8 cellular contexts compared by ENCODE assay signal in the genomic region with DNA sequence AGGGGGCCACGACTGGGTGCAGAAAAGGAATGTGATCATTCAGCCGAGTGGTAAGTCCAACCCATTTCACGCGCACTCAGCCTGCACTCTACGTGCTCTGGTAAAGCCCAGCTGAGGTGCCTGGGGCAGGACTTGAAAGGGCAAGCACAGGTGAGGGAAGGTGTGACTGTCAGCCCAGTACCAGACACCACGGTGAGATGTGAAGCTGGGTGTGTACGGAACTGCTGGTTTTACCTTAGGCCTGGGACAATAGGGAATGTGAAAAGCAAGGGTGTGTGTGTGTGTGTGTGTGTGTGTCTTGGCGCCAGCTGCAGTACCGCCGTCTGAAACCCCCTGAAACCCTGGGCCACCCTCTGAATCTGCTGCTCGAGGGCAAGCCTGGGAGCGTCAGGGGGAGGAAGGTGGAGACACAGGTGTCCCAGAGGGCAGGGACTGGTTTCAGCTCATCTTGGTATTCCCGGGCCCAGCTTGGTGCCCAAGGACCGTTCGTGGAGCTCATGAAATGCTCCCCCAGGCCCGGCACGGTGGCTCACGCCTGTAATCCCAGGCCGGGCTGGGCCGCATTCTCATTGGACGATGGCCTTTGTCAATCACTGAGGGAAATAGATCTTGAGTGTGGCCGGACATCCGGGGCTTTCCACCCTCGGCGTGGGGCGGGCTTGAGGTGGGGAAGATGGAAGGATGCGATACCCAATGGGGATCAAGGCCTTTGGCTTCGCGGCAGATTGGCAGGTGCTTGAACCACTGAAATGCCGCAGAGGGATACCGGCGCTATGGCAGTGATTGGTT. TPM values are rescaled to one million over a fixed set of nuclear protein-coding genes. Genes with fewer than 3 reads are reported as not detected.
DNase-seq lines count a peak whose midpoint lies in the region; ATAC-seq, FAIRE-seq and TF ChIP-seq lines count a peak whose summit lies in the region.

No MANE protein-coding gene starts in this region.

- H3K27me3 ChIP-seq in OCI-LY1 (ENCODE audit: insufficient read depth, low read length) (no peaks in the 10 kb centered on the region), endothelial cell of umbilical vein (ENCODE audit: control insufficient read depth in 2 of 2, insufficient read depth in 2 of 2, low read length in 2 of 2) (peaks cover 0 to 5% of the 10 kb centered on the region in 2 experiments)

- TF ChIP-seq POLR2A in endothelial cell of umbilical vein (IDR thresholded peaks at IDR 0.05; ENCODE audit: low read depth, low read length), result peak; percentile 67

- dilution Hi-C loops in endothelial cell of umbilical vein (cut with MboI; ENCODE audit: extremely low pct_ligation_motif_present, low sequenced_read_pairs), result no loop called here

- H2AFZ ChIP-seq in OCI-LY1 (ENCODE audit: low read length) (peak overlapping the region; percentile 47; the same call in 1 of the 2 replicates), endothelial cell of umbilical vein (ENCODE audit: low read depth, low read length) (peak overlapping the region; percentile 97)

- H3K27ac Mint-ChIP-seq in mesothelial cell of epicardium, result peak overlapping the region; percentile 97

- H3K9me3 ChIP-seq in OCI-LY1 (ENCODE audit: low read length) (peaks cover 4% of the 10 kb centered on the region; the same call in 1 of the 2 replicates), endothelial cell of umbilical vein (replicated peaks; ENCODE audit: control insufficient read depth, insufficient read depth, low read length) (no peaks in the 10 kb centered on the region)

- H3K4me3 ChIP-seq in OCI-LY1 (ENCODE audit: low read depth, low read length, poor library complexity, severe bottlenecking) (peak overlapping the region; percentile 75), endothelial cell of umbilical vein (replicated peaks in 1 of 3; ENCODE audit: insufficient read depth in 1 of 3, low read depth in 1 of 3, low read length in 3 of 3) (peak overlapping the region in 2 of 3 experiments; percentile 19 to 89)

- H3K4me1 Mint-ChIP-seq in mesothelial cell of epicardium, result peaks cover 47% of the 10 kb centered on the region

- TF ChIP-seq CTCF in D721Med (IDR thresholded peaks at IDR 0.05; ENCODE audit: insufficient read depth, missing control alignments) (no peak), OCI-LY1 (IDR thresholded peaks at IDR 0.05; ENCODE audit: low read length) (no peak), endothelial cell of umbilical vein (IDR thresholded peaks at IDR 0.05; ENCODE audit: extremely low read depth in 1 of 2, insufficient read depth in 1 of 2, low read depth in 1 of 2, low read length in 2 of 2) (no peak), mesothelial cell of epicardium (IDR thresholded peaks at IDR 0.05; ENCODE audit: unreplicated experiment) (no peak)

- CTCF ChIA-PET in endothelial cell of umbilical vein (lab: Charles Lee), result interaction anchor here (0.8 to 3.0 kb wide), 7 partner anchors 11 to 149 kb away, joined by 3 to 30 read pairs (median 4); no protein-coding TSS in a partner anchor

- H3K36me3 Mint-ChIP-seq in mesothelial cell of epicardium, result no peaks in the 10 kb centered on the region

- H3K9ac ChIP-seq in OCI-LY1 (ENCODE audit: low read length), result peak overlapping the region; percentile 86
- H3K9ac ChIP-seq in endothelial cell of umbilical vein (replicated peaks; ENCODE audit: extremely low read depth, insufficient read depth, low read length), result peak overlapping the region; percentile 67

- no peaks in the 10 kb centered on the region for H3K79me2 ChIP-seq in OCI-LY1 (ENCODE audit: insufficient read depth, low read length)
- H3K79me2 ChIP-seq in endothelial cell of umbilical vein (ENCODE audit: control insufficient read depth, insufficient read depth, low read length), result no peaks in the 10 kb centered on the region

- peak; percentile 85 for DNase-seq in D721Med (ENCODE audit: insufficient read length, low spot score)
- DNase-seq in HuH-7 (ENCODE audit: low spot score), result peak; percentile 95
- DNase-seq in activated T-cell treated with anti-CD3 and anti-CD28 coated beads for 1 hour (ENCODE audit: low read depth), result peak; percentile 96
- peak; percentile 100 for DNase-seq in endothelial cell of umbilical vein (ENCODE audit: low read depth, low spot score)
- DNase-seq in mesothelial cell of epicardium (ENCODE audit: low spot score in 2 of 2, unreplicated experiment in 2 of 2), result peak; percentile 99 to 100
- DNase-seq in stimulated activated CD8-positive, alpha-beta memory T cell treated with anti-CD3 and anti-CD28 coated beads, Interleukin-15, amount 100 ng/mL, for 4 hours (ENCODE audit: low read depth in 2 of 2), result peak; percentile 96 to 99

- H3K4me1 ChIP-seq in OCI-LY1 (ENCODE audit: insufficient read depth, low read length, severe bottlenecking) (peaks cover 25% of the 10 kb centered on the region), endothelial cell of umbilical vein (ENCODE audit: control insufficient read depth, extremely low read depth, insufficient read depth, low read length) (peaks cover 11% of the 10 kb centered on the region)

- H3K9me3 Mint-ChIP-seq in mesothelial cell of epicardium, result no peaks in the 10 kb centered on the region

- ATAC-seq in GM21526 (IDR thresholded peaks at IDR 0.05; ENCODE audit: low FRiP score, unreplicated experiment), result peak; percentile 97

- H3K36me3 ChIP-seq in OCI-LY1 (ENCODE audit: insufficient read depth, low read length), result no peaks in the 10 kb centered on the region; the same call in 1 of the 2 replicates
- H3K36me3 ChIP-seq in endothelial cell of umbilical vein (ENCODE audit: control insufficient read depth in 2 of 2, extremely low read depth in 1 of 2, insufficient read depth in 2 of 2, low read length in 2 of 2), result no peaks in the 10 kb centered on the region

- FAIRE-seq in D721Med (lab: Jason Lieb, UNC) (no peak), endothelial cell of umbilical vein (lab: Jason Lieb, UNC) (peak; percentile 99)

- H3K4me3 Mint-ChIP-seq in mesothelial cell of epicardium, result peak overlapping the region; percentile 82

- no peaks in the 10 kb centered on the region for H3K9me2 ChIP-seq in OCI-LY1 (ENCODE audit: low read depth, low read length)

- POLR2A ChIA-PET in endothelial cell of umbilical vein (lab: Charles Lee), result interaction anchor here (0.6 to 1.8 kb wide), 5 partner anchors 11 to 153 kb away, joined by 3 to 7 read pairs (median 5); a partner anchor contains a TSS

- BruUV-seq in endothelial cell of umbilical vein (replicated peaks; lab: Mats Ljungman, UMichigan), result TSS peak; percentile 10

- H3K27ac ChIP-seq in OCI-LY1 (ENCODE audit: low read depth, low read length, poor library complexity, severe bottlenecking), result peak overlapping the region; percentile 71
- peak overlapping the region; percentile 51 for H3K27ac ChIP-seq in endothelial cell of umbilical vein (ENCODE audit: insufficient read depth, low read depth, low read length)

- H4K20me1 ChIP-seq in OCI-LY1 (ENCODE audit: insufficient read depth, low read length), result no peaks in the 10 kb centered on the region
- no peaks in the 10 kb centered on the region for H4K20me1 ChIP-seq in endothelial cell of umbilical vein (replicated peaks; ENCODE audit: control insufficient read depth, extremely low read depth, insufficient read depth, low read length)

- no peaks in the 10 kb centered on the region for H3K9me1 ChIP-seq in endothelial cell of umbilical vein (replicated peaks; ENCODE audit: control insufficient read depth, extremely low read depth, insufficient read depth, low read length)

- H3F3A ChIP-seq in OCI-LY1 (ENCODE audit: insufficient read depth, low read length), result no peaks in the 10 kb centered on the region

- intact Hi-C loops in endothelial cell of umbilical vein (cut with micrococcal nuclease), result no loop called here

- H3K27me3 Mint-ChIP-seq in mesothelial cell of epicardium (ENCODE audit: low read depth), result no peaks in the 10 kb centered on the region

- peak overlapping the region; percentile 74 for H3K4me2 ChIP-seq in OCI-LY1 (ENCODE audit: low read length)
- peak overlapping the region; percentile 68 for H3K4me2 ChIP-seq in endothelial cell of umbilical vein (ENCODE audit: insufficient read depth, low read length)

RNA-seq across cellular contexts. Expression of a gene that starts 27.8 kb away (rescaled TPM):
- total RNA-seq in endothelial cell of umbilical vein, result 0.55 TPM in 1 of 2 replicates, not detected in the other
- polyA plus RNA-seq in endothelial cell of umbilical vein, result 0.19 and 0.25 TPM in 2 replicates
- polyA plus RNA-seq in endothelial cell of umbilical vein (2011; cell fraction: cytosol; rRNA removed), result 0.03 and 0.21 TPM in 2 replicates
- polyA plus RNA-seq in endothelial cell of umbilical vein (2011; cell fraction: nucleus; rRNA removed), result 0.14 TPM in 1 of 2 replicates, not detected in the other
- 0.46 and 1.1 TPM in 2 replicates for polyA plus RNA-seq in endothelial cell of umbilical vein (2012)
- polyA minus RNA-seq in endothelial cell of umbilical vein, result 0.21 and 1.6 TPM in 2 replicates
- 6.1 TPM for polyA minus RNA-seq in endothelial cell of umbilical vein (2011; cell fraction: cytosol; rRNA and poly(A)+ RNA removed)
- not detected in 2 replicates for polyA minus RNA-seq in endothelial cell of umbilical vein (2011; cell fraction: nucleus; rRNA and poly(A)+ RNA removed)
- 1.3 to 1.5 TPM (median 1.4 TPM) in 3 replicates for total RNA-seq in mesothelial cell of epicardium

RNA-seq across cellular contexts. Expression of a gene that starts 39.4 kb away (rescaled TPM):
- total RNA-seq in endothelial cell of umbilical vein (85.5 and 95.8 TPM in 2 replicates), mesothelial cell of epicardium (53.6 to 57.9 TPM (median 56.5 TPM) in 3 replicates)
- 42.0 and 49.5 TPM in 2 replicates for polyA plus RNA-seq in endothelial cell of umbilical vein
- 61.8 and 71.7 TPM in 2 replicates for polyA plus RNA-seq in endothelial cell of umbilical vein (2011; cell fraction: cytosol; rRNA removed)
- 26.0 and 27.2 TPM in 2 replicates for polyA plus RNA-seq in endothelial cell of umbilical vein (2011; cell fraction: nucleus; rRNA removed)
- polyA plus RNA-seq in endothelial cell of umbilical vein (2012), result 110 and 134 TPM in 2 replicates
- 57.2 and 57.4 TPM in 2 replicates for polyA minus RNA-seq in endothelial cell of umbilical vein
- 8.2 TPM for polyA minus RNA-seq in endothelial cell of umbilical vein (2011; cell fraction: cytosol; rRNA and poly(A)+ RNA removed)
- polyA minus RNA-seq in endothelial cell of umbilical vein (2011; cell fraction: nucleus; rRNA and poly(A)+ RNA removed), result 10.1 and 10.8 TPM in 2 replicates

RNA-seq across cellular contexts. Expression of a gene that starts 55.1 kb away (rescaled TPM):
- 36.6 and 41.6 TPM in 2 replicates for total RNA-seq in endothelial cell of umbilical vein
- polyA plus RNA-seq in endothelial cell of umbilical vein, result 18.4 and 19.8 TPM in 2 replicates
- polyA plus RNA-seq in endothelial cell of umbilical vein (2011; cell fraction: cytosol; rRNA removed), result 15.0 and 16.0 TPM in 2 replicates
- polyA plus RNA-seq in endothelial cell of umbilical vein (2011; cell fraction: nucleus; rRNA removed), result 19.2 and 25.9 TPM in 2 replicates
- 35.8 and 40.0 TPM in 2 replicates for polyA plus RNA-seq in endothelial cell of umbilical vein (2012)
- polyA minus RNA-seq in endothelial cell of umbilical vein, result 7.2 and 14.3 TPM in 2 replicates
- 16.6 TPM for polyA minus RNA-seq in endothelial cell of umbilical vein (2011; cell fraction: cytosol; rRNA and poly(A)+ RNA removed)
- polyA minus RNA-seq in endothelial cell of umbilical vein (2011; cell fraction: nucleus; rRNA and poly(A)+ RNA removed), result 7.3 and 13.0 TPM in 2 replicates
- total RNA-seq in mesothelial cell of epicardium, result 15.2 to 17.4 TPM (median 15.7 TPM) in 3 replicates

RNA-seq across cellular contexts. Expression of a gene that starts 55.3 kb away (rescaled TPM):
- total RNA-seq in endothelial cell of umbilical vein (19.5 and 20.0 TPM in 2 replicates), mesothelial cell of epicardium (22.0 to 25.6 TPM (median 22.1 TPM) in 3 replicates)
- polyA plus RNA-seq in endothelial cell of umbilical vein, result 28.9 and 33.4 TPM in 2 replicates
- 23.8 and 31.3 TPM in 2 replicates for polyA plus RNA-seq in endothelial cell of umbilical vein (2011; cell fraction: cytosol; rRNA removed)
- polyA plus RNA-seq in endothelial cell of umbilical vein (2011; cell fraction: nucleus; rRNA removed), result 26.1 and 28.9 TPM in 2 replicates
- 25.7 and 30.1 TPM in 2 replicates for polyA plus RNA-seq in endothelial cell of umbilical vein (2012)
- polyA minus RNA-seq in endothelial cell of umbilical vein, result 11.6 and 30.1 TPM in 2 replicates
- 12.3 TPM for polyA minus RNA-seq in endothelial cell of umbilical vein (2011; cell fraction: cytosol; rRNA and poly(A)+ RNA removed)
- 10.6 and 11.6 TPM in 2 replicates for polyA minus RNA-seq in endothelial cell of umbilical vein (2011; cell fraction: nucleus; rRNA and poly(A)+ RNA removed)

Comparison
In these comparisons a context has a peak if more than half of its experiments do, and no peak if none do; other contexts are left out.
1. Peak in every context shown above with its lines: DNase-seq, ATAC-seq, H3K4me3 ChIP-seq and H3K27ac ChIP-seq.